In the genomic region with DNA sequence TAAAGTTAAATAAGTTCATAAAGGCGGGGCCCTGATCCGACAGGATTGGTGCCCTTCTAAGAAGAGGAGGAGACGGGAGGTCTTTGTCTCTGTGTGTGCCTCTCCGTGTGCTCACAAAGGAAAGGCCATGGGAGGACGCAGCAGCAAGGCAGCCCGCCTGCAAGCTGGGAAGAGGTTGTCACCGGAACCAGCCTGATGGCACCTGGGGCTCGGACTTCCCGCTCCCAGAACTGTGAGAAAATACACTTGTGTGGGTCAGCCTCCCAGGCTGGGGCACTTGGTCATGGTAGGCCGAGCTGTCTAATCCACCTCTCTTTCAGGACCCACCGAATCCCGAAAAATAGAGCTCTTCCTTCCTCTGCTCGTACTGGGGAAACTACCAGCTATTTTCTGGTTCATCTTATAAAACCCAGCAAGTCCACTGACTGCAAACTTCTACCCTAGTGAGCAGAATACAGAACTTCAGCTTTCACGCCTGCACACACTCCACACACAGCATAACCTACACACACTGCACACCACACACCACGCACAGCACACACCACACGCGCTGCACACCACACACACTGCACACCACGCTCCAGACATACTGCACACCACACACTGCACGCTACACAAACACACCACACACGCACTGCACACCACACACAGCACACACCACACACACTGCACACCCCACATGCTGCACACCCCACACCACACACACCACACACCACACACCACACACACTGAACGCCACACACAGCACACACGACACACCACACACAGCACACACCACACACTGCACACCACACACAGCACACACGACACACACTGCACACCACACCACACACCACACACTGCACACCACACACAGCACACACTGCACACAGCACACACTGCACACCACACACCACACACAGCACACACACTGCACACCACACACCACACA, we compare ENCODE assay signal across 17 cellular contexts. TPM values are rescaled to one million over a fixed set of nuclear protein-coding genes. Genes with fewer than 3 reads are reported as not detected.
A peak's percentile ranks its signal among the peaks of the same experiment; 100 is the strongest.
DNase-seq lines count a peak whose midpoint lies in the region; FAIRE-seq and TF ChIP-seq lines count a peak whose summit lies in the region.
"Had no signal": no experiment of that assay in that cellular context is flagged by ENCODE, and none has a peak within 500 bp of the region (broad histone marks: within the 10 kb centered on the region; RNA-seq: fewer than 3 reads in every experiment).

No MANE protein-coding gene starts in this region.

- peaks cover 3% of the 10 kb centered on the region for H3K9me3 Mint-ChIP-seq in astrocyte (ENCODE audit: unreplicated experiment)

- H4K8ac ChIP-seq in neuronal stem cell (ENCODE audit: low read depth, low read length) = no peak overlapping the region

- H3K79me1 ChIP-seq in neuronal stem cell (ENCODE audit: low read depth, low read length) = peaks cover 13% of the 10 kb centered on the region

- peak overlapping the region; percentile 60 for H3K18ac ChIP-seq in neuronal stem cell (ENCODE audit: low read length)

- 0 out of 2 replicates have a peak, but pooled peaks have one; percentile 16 for TF ChIP-seq CTCF in HEK293 (tag by site-specific recombination; IDR thresholded peaks at IDR 0.05)
- no peak for TF ChIP-seq CTCF in astrocyte (IDR thresholded peaks at IDR 0.05; ENCODE audit: insufficient read depth, low read depth, low read length)

- H3K4me1 ChIP-seq in HEK293 (ENCODE audit: control insufficient read depth, insufficient read depth, low read length) (no peaks in the 10 kb centered on the region), astrocyte (ENCODE audit: insufficient read depth, low read length) (no peaks in the 10 kb centered on the region), neuronal stem cell (ENCODE audit: control insufficient read depth in 2 of 2, insufficient read depth in 1 of 2, low read depth in 1 of 2, low read length in 2 of 2) (peaks cover 0 to 15% of the 10 kb centered on the region in 2 donors)
- H3K4me1 ChIP-seq: BE2C had no signal

- no peaks in the 10 kb centered on the region for H3K27me3 ChIP-seq in astrocyte (ENCODE audit: insufficient read depth, low read length)
- H3K27me3 ChIP-seq in neuronal stem cell (ENCODE audit: control insufficient read depth in 3 of 3, insufficient read depth in 3 of 3, low read depth in 1 of 3, low read length in 3 of 3) = peaks cover 0 to 16% (median 0%) of the 10 kb centered on the region in 3 experiments

- H2BK15ac ChIP-seq in neuronal stem cell (ENCODE audit: low read length) = peak overlapping the region; percentile 21

- H3K4ac ChIP-seq in neuronal stem cell (ENCODE audit: low read length) = peak overlapping the region; percentile 78

- H3K79me2 ChIP-seq in astrocyte (ENCODE audit: insufficient read depth, low read length) = no peaks in the 10 kb centered on the region

- peak overlapping the region; percentile 60 for H2BK5ac ChIP-seq in neuronal stem cell (ENCODE audit: low read length)

- H2AFZ ChIP-seq in astrocyte (ENCODE audit: low read depth, low read length) (no peak overlapping the region), neuronal stem cell (ENCODE audit: low read length) (no peak overlapping the region)

- peak overlapping the region; percentile 92 for H3K23ac ChIP-seq in neuronal stem cell (ENCODE audit: low read depth, low read length, poor library complexity)

- H3K36me3 Mint-ChIP-seq in astrocyte (ENCODE audit: low read depth, unreplicated experiment) = no peaks in the 10 kb centered on the region

- no peak overlapping the region for H3K27ac ChIP-seq in HEK293 (ENCODE audit: extremely low read depth, low read depth, low read length)
- H3K27ac ChIP-seq in astrocyte (ENCODE audit: low read depth, low read length) = no peak overlapping the region
- no peak overlapping the region for H3K27ac ChIP-seq in neuronal stem cell (replicated peaks; ENCODE audit: low read length)
- H3K27ac ChIP-seq: SK-N-MC had no signal

- no peak overlapping the region for H3K4me3 Mint-ChIP-seq in astrocyte (ENCODE audit: unreplicated experiment)
- H3K4me3 Mint-ChIP-seq: CD4-positive, alpha-beta memory T cell had no signal

- H3K4me3 ChIP-seq in HEK293 (ENCODE audit: low read depth, low read length) (no peak overlapping the region), astrocyte (ENCODE audit: insufficient read depth, low read depth, low read length) (no peak overlapping the region), neuronal stem cell (ENCODE audit: low read length in 2 of 2) (peak overlapping the region in 1 of 2 donors; percentile 78)
- H3K4me3 ChIP-seq: SK-N-MC had no signal

- peak; percentile 50 for FAIRE-seq in astrocyte (lab: Jason Lieb, UNC)
- FAIRE-seq in RCC 7860 (lab: Jason Lieb, UNC) = no peak

- H2BK12ac ChIP-seq in neuronal stem cell (ENCODE audit: low read length) = peak overlapping the region; percentile 87

- CTCF ChIA-PET in HEK293 (lab: Yijun Ruan, JAX) = no interaction called here

- H3K14ac ChIP-seq in neuronal stem cell (ENCODE audit: low read length) = peak overlapping the region; percentile 99

- H2BK120ac ChIP-seq in neuronal stem cell (ENCODE audit: low read depth, low read length) = no peak overlapping the region

- H3K9ac ChIP-seq in astrocyte (ENCODE audit: low read length) = no peak overlapping the region
- H3K9ac ChIP-seq in neuronal stem cell (ENCODE audit: low read depth, low read length, poor library complexity) = peak overlapping the region; percentile 86

- H3K9me3 ChIP-seq in HEK293 (ENCODE audit: control insufficient read depth, insufficient read depth, low read depth, low read length) = no peaks in the 10 kb centered on the region
- H3K9me3 ChIP-seq in astrocyte (ENCODE audit: insufficient read depth, low read depth, low read length) = peaks cover 12% of the 10 kb centered on the region
- peaks cover 9 to 26% of the 10 kb centered on the region in 2 donors for H3K9me3 ChIP-seq in neuronal stem cell (replicated peaks in 1 of 2; ENCODE audit: control insufficient read depth in 2 of 2, insufficient read depth in 1 of 2, low read depth in 1 of 2, low read length in 2 of 2)
- H3K9me3 ChIP-seq: BE2C had no signal

- no peak overlapping the region for H3K27ac Mint-ChIP-seq in astrocyte (ENCODE audit: unreplicated experiment)
- H3K27ac Mint-ChIP-seq: CD4-positive, alpha-beta memory T cell had no signal

- H4K20me1 ChIP-seq in astrocyte (ENCODE audit: insufficient read depth, low read length) = no peaks in the 10 kb centered on the region

- peak overlapping the region; percentile 87 for H4K91ac ChIP-seq in neuronal stem cell (ENCODE audit: low read depth, low read length, poor library complexity)

- WGBS in neuronal stem cell (ENCODE audit: extremely low coverage in 2 of 2, insufficient read length in 2 of 2, insufficient replicate concordance in 1 of 2), 2 donors = no CpG with 5 or more reads among the region's 23 CpGs

- H3K36me3 ChIP-seq in HEK293 (ENCODE audit: control insufficient read depth in 2 of 2, insufficient read depth in 1 of 2, low read length in 2 of 2) (peaks cover 0 to 10% of the 10 kb centered on the region in 2 experiments; a peak in 1 of 3 replicates), astrocyte (ENCODE audit: insufficient read depth, low read length) (no peaks in the 10 kb centered on the region), neuronal stem cell (replicated peaks in 1 of 2; ENCODE audit: control insufficient read depth in 2 of 2, insufficient read depth in 2 of 2, low read length in 2 of 2) (peaks cover 0 to 8% of the 10 kb centered on the region in 2 donors)
- H3K36me3 ChIP-seq: BE2C had no signal

- no peak overlapping the region for H3K4me2 ChIP-seq in astrocyte (ENCODE audit: low read length)
- H3K4me2 ChIP-seq in neuronal stem cell (ENCODE audit: insufficient read depth, low read length, poor library complexity, severe bottlenecking) = no peak overlapping the region

- DNase-seq in ELR (ENCODE audit: low read depth) (peak; percentile 19), astrocyte (ENCODE audit: low read depth) (no peak), neuronal stem cell (ENCODE audit: low spot score) (no peak), AG20443 (ENCODE audit: low spot score) (no peak), iPS-NIHi11 (ENCODE audit: low spot score) (no peak), RCC 7860 (ENCODE audit: low spot score) (no peak), occipital lobe (lab: John Stamatoyannopoulos, UW) (no peak)
- DNase-seq: BE2C; CD4-positive, alpha-beta memory T cell; HCEC 1CT; KG1; NCI-H1092; NCI-H2107; NCI-H226; NCI-H526 treated with DMSO at 0.1 percent for 48 hours had no signal

- POLR2A ChIA-PET in HEK293 (lab: Yijun Ruan, JAX) = no interaction called here

- peaks cover 6% of the 10 kb centered on the region for H3K27me3 Mint-ChIP-seq in astrocyte (ENCODE audit: low read depth, unreplicated experiment)
- H3K27me3 Mint-ChIP-seq: CD4-positive, alpha-beta memory T cell had no signal

- H3K4me1 Mint-ChIP-seq in astrocyte (ENCODE audit: low read depth, unreplicated experiment) = no peaks in the 10 kb centered on the region
- H3K4me1 Mint-ChIP-seq: CD4-positive, alpha-beta memory T cell had no signal

- H2AK5ac ChIP-seq in neuronal stem cell (ENCODE audit: low read depth, low read length) = no peak overlapping the region

TF ChIP-seq in HEK293, 187 proteins besides CTCF, POLR2A, EP300 and RAD21:
- TF ChIP-seq ZNF707 (tag by site-specific recombination; IDR thresholded peaks at IDR 0.05) (no peak), ZNF548 (tag by site-specific recombination; IDR thresholded peaks at IDR 0.05) (no peak), ZNF670 (tag by site-specific recombination; IDR thresholded peaks at IDR 0.05; ENCODE audit: low read depth) (0 out of 2 replicates have a peak, but pooled peaks have one; percentile 8), ZNF274 (IDR thresholded peaks at IDR 0.05; ENCODE audit: low read length) (no peak), ZNF274 (tag by site-specific recombination; IDR thresholded peaks at IDR 0.05; ENCODE audit: borderline replicate concordance) (no peak)
- TF ChIP-seq, protein P1, sequence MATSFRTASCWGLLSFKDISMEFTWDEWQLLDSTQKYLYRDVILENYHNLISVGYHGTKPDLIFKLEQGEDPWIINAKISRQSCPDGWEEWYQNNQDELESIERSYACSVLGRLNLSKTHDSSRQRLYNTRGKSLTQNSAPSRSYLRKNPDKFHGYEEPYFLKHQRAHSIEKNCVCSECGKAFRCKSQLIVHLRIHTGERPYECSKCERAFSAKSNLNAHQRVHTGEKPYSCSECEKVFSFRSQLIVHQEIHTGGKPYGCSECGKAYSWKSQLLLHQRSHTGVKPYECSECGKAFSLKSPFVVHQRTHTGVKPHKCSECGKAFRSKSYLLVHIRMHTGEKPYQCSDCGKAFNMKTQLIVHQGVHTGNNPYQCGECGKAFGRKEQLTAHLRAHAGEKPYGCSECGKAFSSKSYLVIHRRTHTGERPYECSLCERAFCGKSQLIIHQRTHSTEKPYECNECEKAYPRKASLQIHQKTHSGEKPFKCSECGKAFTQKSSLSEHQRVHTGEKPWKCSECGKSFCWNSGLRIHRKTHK (tag by site-specific recombination; IDR thresholded peaks at IDR 0.05) = no peak

RNA-seq across cellular contexts. Expression of a gene that starts 58.1 kb away (rescaled TPM):
- total RNA-seq in astrocyte (30.6 and 31.7 TPM in 2 replicates), occipital lobe (17.8 TPM)
- polyA plus RNA-seq in neuronal stem cell (2013, experiment 1 of 2) = 22.8 TPM
- polyA plus RNA-seq in neuronal stem cell (2013, experiment 2 of 2) = 20.5 TPM
